In genomic region chr5:110802998-110803397, GRCh38 we compare ENCODE assay signal across 1 cellular context.
A peak's percentile ranks its signal among the peaks of the same experiment; 100 is the strongest.
TF ChIP-seq lines count a peak whose summit lies in the region.

No MANE protein-coding gene starts in this region.

TF ChIP-seq in K562, 482 proteins besides CTCF, POLR2A, EP300 and RAD21 (continued from another document):
- TF ChIP-seq ZNF609 (CRISPR knock-in tag; IDR thresholded peaks at IDR 0.05; ENCODE audit: borderline replicate concordance) (no peak), TRIM28 (IDR thresholded peaks at IDR 0.05) (0 out of 2 replicates have a peak, but pooled peaks have one; percentile 33), SMARCB1 (IDR thresholded peaks at IDR 0.05; ENCODE audit: insufficient read length, low read depth) (no peak), BACH1 (tag; IDR thresholded peaks at IDR 0.05) (no peak)
TF ChIP-seq in K562: peak in this region for 1.
